8 cellular contexts compared by ENCODE assay signal in genomic region chr5:61330879-61331406, GRCh38. TPM values are rescaled to one million over a fixed set of nuclear protein-coding genes. Genes with fewer than 3 reads are reported as not detected.
A peak's percentile ranks its signal among the peaks of the same experiment; 100 is the strongest.
DNase-seq lines count a peak whose midpoint lies in the region; ATAC-seq and TF ChIP-seq lines count a peak whose summit lies in the region.

No MANE protein-coding gene starts in this region.

- H2AFZ ChIP-seq in mesenchymal stem cell (ENCODE audit: low read depth, low read length), result peak overlapping the region; percentile 91

- H2BK15ac ChIP-seq in mesenchymal stem cell (ENCODE audit: low read depth, poor library complexity, severe bottlenecking), result peak overlapping the region; percentile 80

- H3K36me3 ChIP-seq in endocrine pancreas (ENCODE audit: control insufficient read depth, insufficient read depth, low read length) (no peaks in the 10 kb centered on the region), mesenchymal stem cell (ENCODE audit: control insufficient read depth in 1 of 2, insufficient read depth in 2 of 2, low read depth in 1 of 2, low read length in 2 of 2) (no peaks in the 10 kb centered on the region)

- H4K8ac ChIP-seq in mesenchymal stem cell (ENCODE audit: low read length), result peak overlapping the region; percentile 80

- peak overlapping the region; percentile 89 for H3K27ac ChIP-seq in mesenchymal stem cell (ENCODE audit: low read length, poor library complexity, severe bottlenecking)

- H3K4me1 ChIP-seq in endocrine pancreas (ENCODE audit: control insufficient read depth, insufficient read depth, low read length), result no peaks in the 10 kb centered on the region
- peaks cover 13% of the 10 kb centered on the region for H3K4me1 ChIP-seq in mesenchymal stem cell (ENCODE audit: control insufficient read depth, insufficient read depth, low read depth, low read length)

- in situ Hi-C loops in ACHN (cut with HindIII; ENCODE audit: low pct_ligation_motif_present, low pct_unique_long_range_greater_than_20kb, low sequenced_read_pairs), result no loop called here

- H2BK5ac ChIP-seq in mesenchymal stem cell (ENCODE audit: low read depth, low read length, poor library complexity, severe bottlenecking), result peak overlapping the region; percentile 62

- no peaks in the 10 kb centered on the region for H3K79me1 ChIP-seq in mesenchymal stem cell (replicated peaks; ENCODE audit: low read length, poor library complexity, severe bottlenecking)

- H3K27me3 ChIP-seq in endocrine pancreas (ENCODE audit: control insufficient read depth, insufficient read depth, low read length) (no peaks in the 10 kb centered on the region), mesenchymal stem cell (ENCODE audit: control insufficient read depth in 1 of 2, insufficient read depth in 1 of 2, low read length in 2 of 2) (no peaks in the 10 kb centered on the region)

- peak overlapping the region in 1 of 2 experiments; percentile 98 for H3K14ac ChIP-seq in mesenchymal stem cell (ENCODE audit: low read length in 2 of 2)

- TF ChIP-seq POLR2A in GM18505 (IDR thresholded peaks at IDR 0.05; ENCODE audit: borderline replicate concordance, extremely low read depth, insufficient read depth, insufficient read length), result no peak

- DNase-seq in ACHN, result peak; percentile 70
- DNase-seq in NCI-H524 (lab: John Stamatoyannopoulos, UW), result peak; percentile 56 to 76
- peak; percentile 75 for DNase-seq in activated CD8-positive, alpha-beta memory T cell treated with anti-CD3 and anti-CD28 coated beads, Interleukin-2, amount 50 U/mL, for 4 hours
- peak; percentile 83 for DNase-seq in mesenchymal stem cell
- DNase-seq in stimulated activated CD8-positive, alpha-beta memory T cell treated with anti-CD3 and anti-CD28 coated beads, Interleukin-4, amount 100 ng/mL, for 24 hours (ENCODE audit: low read depth), result peak; percentile 38

- under 1% methylated on average over 63 of the region's 78 CpGs for WGBS in mesenchymal stem cell

- peak overlapping the region; percentile 83 for H4K91ac ChIP-seq in mesenchymal stem cell (ENCODE audit: low read length)

- peak; percentile 25 for ATAC-seq in GM18505 (IDR thresholded peaks at IDR 0.05; ENCODE audit: unreplicated experiment)
- peak; percentile 21 for ATAC-seq in HG03039 (IDR thresholded peaks at IDR 0.05; ENCODE audit: unreplicated experiment)

- H2BK120ac ChIP-seq in mesenchymal stem cell (ENCODE audit: low read depth, low read length), result peak overlapping the region; percentile 96

- peak overlapping the region; percentile 92 to 94 for H3K18ac ChIP-seq in mesenchymal stem cell (ENCODE audit: low read depth in 1 of 2, low read length in 2 of 2)

- peak overlapping the region; percentile 56 to 95 for H3K4ac ChIP-seq in mesenchymal stem cell (ENCODE audit: low read depth in 1 of 2, low read length in 2 of 2)

- H3K9ac ChIP-seq in endocrine pancreas (ENCODE audit: control insufficient read depth, insufficient read depth, low read length) (peak overlapping the region; percentile 84), mesenchymal stem cell (ENCODE audit: low read length) (peak overlapping the region; percentile 95)

- no peak overlapping the region for H2AK5ac ChIP-seq in mesenchymal stem cell (ENCODE audit: low read length, severe bottlenecking)

- H3K23ac ChIP-seq in mesenchymal stem cell (ENCODE audit: low read length in 2 of 2), result peak overlapping the region; percentile 16 to 94

- H2BK12ac ChIP-seq in mesenchymal stem cell (ENCODE audit: low read length in 2 of 2), result peak overlapping the region; percentile 38 to 79

- H3K4me3 ChIP-seq in endocrine pancreas (ENCODE audit: control insufficient read depth, insufficient read depth, low read length) (no peak overlapping the region), mesenchymal stem cell (ENCODE audit: insufficient read depth in 1 of 2, low read depth in 1 of 2, low read length in 2 of 2) (peak overlapping the region; percentile 96 to 97)

- peak overlapping the region; percentile 72 for H3K4me2 ChIP-seq in mesenchymal stem cell (ENCODE audit: low read length, poor library complexity, severe bottlenecking)

- H3K9me3 ChIP-seq in endocrine pancreas (ENCODE audit: control insufficient read depth, low read length) (no peaks in the 10 kb centered on the region), mesenchymal stem cell (ENCODE audit: control insufficient read depth, low read length) (no peaks in the 10 kb centered on the region)

RNA-seq across cellular contexts. Expression of gene ZSWIM6, which starts 1.1 kb away (rescaled TPM):
- 12.1 TPM for polyA plus RNA-seq in mesenchymal stem cell (2013, experiment 1 of 2)
- polyA plus RNA-seq in mesenchymal stem cell (2013, experiment 2 of 2), result 12.1 TPM
